ENCODE assay signal across 1 cellular context in the genomic region with DNA sequence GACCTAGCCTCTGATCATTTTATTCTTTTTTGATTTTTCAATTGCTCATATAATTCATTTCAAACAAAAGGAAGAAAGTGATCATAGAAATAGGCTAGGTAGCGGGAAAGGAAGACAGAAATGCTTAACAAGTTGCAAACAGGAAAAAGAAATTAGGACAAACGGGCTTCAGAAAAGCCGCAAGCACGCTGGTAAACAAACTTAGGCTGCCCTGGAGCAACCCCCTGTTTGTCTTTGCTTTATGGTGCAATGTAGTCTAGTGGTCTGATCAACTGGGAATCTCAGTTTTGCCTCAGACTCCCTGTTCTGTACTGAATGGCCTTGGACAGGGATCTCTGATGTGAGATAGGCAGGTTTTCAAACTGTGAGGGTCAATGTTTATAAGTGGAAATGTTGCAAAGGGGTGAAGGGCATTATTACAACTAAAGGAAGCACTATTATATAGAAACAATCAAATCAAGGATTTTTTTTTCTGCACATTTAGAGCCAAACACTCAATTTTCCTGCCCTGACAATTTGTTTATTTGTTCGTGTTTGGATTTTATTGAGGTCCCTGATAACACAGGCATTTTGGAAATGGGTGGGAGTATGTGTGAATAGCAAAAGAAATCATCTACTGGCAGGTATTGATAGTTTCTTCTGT.
TF ChIP-seq lines count a peak whose summit lies in the region.

No MANE protein-coding gene starts in this region.

TF ChIP-seq in HepG2, 621 proteins besides CTCF, POLR2A, EP300 and RAD21 (continued from another document and continues in another):
- TF ChIP-seq, protein P1, sequence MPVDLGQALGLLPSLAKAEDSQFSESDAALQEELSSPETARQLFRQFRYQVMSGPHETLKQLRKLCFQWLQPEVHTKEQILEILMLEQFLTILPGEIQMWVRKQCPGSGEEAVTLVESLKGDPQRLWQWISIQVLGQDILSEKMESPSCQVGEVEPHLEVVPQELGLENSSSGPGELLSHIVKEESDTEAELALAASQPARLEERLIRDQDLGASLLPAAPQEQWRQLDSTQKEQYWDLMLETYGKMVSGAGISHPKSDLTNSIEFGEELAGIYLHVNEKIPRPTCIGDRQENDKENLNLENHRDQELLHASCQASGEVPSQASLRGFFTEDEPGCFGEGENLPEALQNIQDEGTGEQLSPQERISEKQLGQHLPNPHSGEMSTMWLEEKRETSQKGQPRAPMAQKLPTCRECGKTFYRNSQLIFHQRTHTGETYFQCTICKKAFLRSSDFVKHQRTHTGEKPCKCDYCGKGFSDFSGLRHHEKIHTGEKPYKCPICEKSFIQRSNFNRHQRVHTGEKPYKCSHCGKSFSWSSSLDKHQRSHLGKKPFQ (CRISPR knock-in tag; IDR thresholded peaks at IDR 0.05; ENCODE audit: insufficient replicate concordance), result no peak
- TF ChIP-seq, protein P2, sequence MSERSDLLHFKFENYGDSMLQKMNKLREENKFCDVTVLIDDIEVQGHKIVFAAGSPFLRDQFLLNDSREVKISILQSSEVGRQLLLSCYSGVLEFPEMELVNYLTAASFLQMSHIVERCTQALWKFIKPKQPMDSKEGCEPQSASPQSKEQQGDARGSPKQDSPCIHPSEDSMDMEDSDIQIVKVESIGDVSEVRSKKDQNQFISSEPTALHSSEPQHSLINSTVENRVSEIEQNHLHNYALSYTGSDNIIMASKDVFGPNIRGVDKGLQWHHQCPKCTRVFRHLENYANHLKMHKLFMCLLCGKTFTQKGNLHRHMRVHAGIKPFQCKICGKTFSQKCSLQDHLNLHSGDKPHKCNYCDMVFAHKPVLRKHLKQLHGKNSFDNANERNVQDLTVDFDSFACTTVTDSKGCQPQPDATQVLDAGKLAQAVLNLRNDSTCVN (CRISPR knock-in tag; IDR thresholded peaks at IDR 0.05; ENCODE audit: borderline replicate concordance), result no peak
- TF ChIP-seq YEATS4 (CRISPR knock-in tag; IDR thresholded peaks at IDR 0.05; ENCODE audit: borderline replicate concordance) (peak; percentile 73; the same call in 1 of the 2 replicates), GPBP1L1 (CRISPR knock-in tag; IDR thresholded peaks at IDR 0.05) (no peak), BCL3 (CRISPR knock-in tag; IDR thresholded peaks at IDR 0.05) (no peak), ERF (CRISPR knock-in tag; IDR thresholded peaks at IDR 0.05) (peak; percentile 83; the same call in 1 of the 2 replicates), FOXP1 (IDR thresholded peaks at IDR 0.05) (peak; percentile 87), FOXP1 (CRISPR knock-in tag; IDR thresholded peaks at IDR 0.05) (peak; percentile 99), ZNF619 (CRISPR knock-in tag; IDR thresholded peaks at IDR 0.05) (no peak), ZNF180 (CRISPR knock-in tag; IDR thresholded peaks at IDR 0.05; ENCODE audit: borderline replicate concordance, low read depth) (no peak), RBAK (CRISPR knock-in tag; IDR thresholded peaks at IDR 0.05) (no peak), SALL1 (CRISPR knock-in tag; IDR thresholded peaks at IDR 0.05) (peak; percentile 98), ZUFSP (CRISPR knock-in tag; IDR thresholded peaks at IDR 0.05; ENCODE audit: borderline replicate concordance) (no peak), ZNF841 (CRISPR knock-in tag; IDR thresholded peaks at IDR 0.05; ENCODE audit: borderline replicate concordance) (no peak), PHF8 (CRISPR knock-in tag; IDR thresholded peaks at IDR 0.05) (no peak), XBP1 (CRISPR knock-in tag; IDR thresholded peaks at IDR 0.05) (no peak), KDM5B (CRISPR knock-in tag; IDR thresholded peaks at IDR 0.05; ENCODE audit: borderline replicate concordance) (no peak), ZNF24 (IDR thresholded peaks at IDR 0.05) (no peak), SIN3A (IDR thresholded peaks at IDR 0.05; ENCODE audit: borderline replicate concordance, low read depth, low read length) (no peak), NR2F1 (CRISPR knock-in tag; IDR thresholded peaks at IDR 0.05) (peak; percentile 86 to 87), HMGA1 (CRISPR knock-in tag; conservative IDR thresholded peaks at IDR 0.05) (no peak), THYN1 (CRISPR knock-in tag; IDR thresholded peaks at IDR 0.05; ENCODE audit: borderline replicate concordance, low read depth) (no peak), TRIM22 (IDR thresholded peaks at IDR 0.05) (no peak), FUBP1 (CRISPR knock-in tag; IDR thresholded peaks at IDR 0.05; ENCODE audit: borderline replicate concordance) (no peak), HOXA7 (CRISPR knock-in tag; IDR thresholded peaks at IDR 0.05) (no peak), KLF9 (CRISPR knock-in tag; IDR thresholded peaks at IDR 0.05; ENCODE audit: low read depth) (no peak), NONO (IDR thresholded peaks at IDR 0.05) (no peak), NONO (CRISPR knock-in tag; conservative IDR thresholded peaks at IDR 0.05) (peak; percentile 60; the same call in 1 of the 2 replicates), MTA3 (CRISPR knock-in tag; IDR thresholded peaks at IDR 0.05) (no peak), ZNF362 (CRISPR knock-in tag; IDR thresholded peaks at IDR 0.05; ENCODE audit: borderline replicate concordance) (peak; percentile 83; the same call in 1 of the 2 replicates), ZNF883 (CRISPR knock-in tag; IDR thresholded peaks at IDR 0.05; ENCODE audit: not compliant biosample characterization) (no peak), ZBTB20 (CRISPR knock-in tag; IDR thresholded peaks at IDR 0.05; ENCODE audit: borderline replicate concordance, low read depth) (peak; percentile 87; the same call in 1 of the 2 replicates), STAT5B (CRISPR knock-in tag; IDR thresholded peaks at IDR 0.05) (no peak), SCMH1 (CRISPR knock-in tag; IDR thresholded peaks at IDR 0.05; ENCODE audit: borderline replicate concordance) (no peak), SRY (CRISPR knock-in tag; IDR thresholded peaks at IDR 0.05) (no peak), PAF1 (CRISPR knock-in tag; IDR thresholded peaks at IDR 0.05) (no peak), MAFK (conservative IDR thresholded peaks at IDR 0.05 in 1 of 2, IDR thresholded peaks at IDR 0.05 in 1 of 2; ENCODE audit: low read length in 2 of 2) (peak in 1 of 2 experiments; percentile 9; a peak in 1 of 4 replicates), TFDP2 (CRISPR knock-in tag; IDR thresholded peaks at IDR 0.05) (peak; percentile 29; the same call in 1 of the 2 replicates), TMF1 (CRISPR knock-in tag; IDR thresholded peaks at IDR 0.05; ENCODE audit: low read depth) (no peak), NR3C1 (CRISPR knock-in tag; IDR thresholded peaks at IDR 0.05) (no peak), HOXA9 (CRISPR knock-in tag; IDR thresholded peaks at IDR 0.05; ENCODE audit: borderline replicate concordance) (no peak)
- TF ChIP-seq, protein P3, sequence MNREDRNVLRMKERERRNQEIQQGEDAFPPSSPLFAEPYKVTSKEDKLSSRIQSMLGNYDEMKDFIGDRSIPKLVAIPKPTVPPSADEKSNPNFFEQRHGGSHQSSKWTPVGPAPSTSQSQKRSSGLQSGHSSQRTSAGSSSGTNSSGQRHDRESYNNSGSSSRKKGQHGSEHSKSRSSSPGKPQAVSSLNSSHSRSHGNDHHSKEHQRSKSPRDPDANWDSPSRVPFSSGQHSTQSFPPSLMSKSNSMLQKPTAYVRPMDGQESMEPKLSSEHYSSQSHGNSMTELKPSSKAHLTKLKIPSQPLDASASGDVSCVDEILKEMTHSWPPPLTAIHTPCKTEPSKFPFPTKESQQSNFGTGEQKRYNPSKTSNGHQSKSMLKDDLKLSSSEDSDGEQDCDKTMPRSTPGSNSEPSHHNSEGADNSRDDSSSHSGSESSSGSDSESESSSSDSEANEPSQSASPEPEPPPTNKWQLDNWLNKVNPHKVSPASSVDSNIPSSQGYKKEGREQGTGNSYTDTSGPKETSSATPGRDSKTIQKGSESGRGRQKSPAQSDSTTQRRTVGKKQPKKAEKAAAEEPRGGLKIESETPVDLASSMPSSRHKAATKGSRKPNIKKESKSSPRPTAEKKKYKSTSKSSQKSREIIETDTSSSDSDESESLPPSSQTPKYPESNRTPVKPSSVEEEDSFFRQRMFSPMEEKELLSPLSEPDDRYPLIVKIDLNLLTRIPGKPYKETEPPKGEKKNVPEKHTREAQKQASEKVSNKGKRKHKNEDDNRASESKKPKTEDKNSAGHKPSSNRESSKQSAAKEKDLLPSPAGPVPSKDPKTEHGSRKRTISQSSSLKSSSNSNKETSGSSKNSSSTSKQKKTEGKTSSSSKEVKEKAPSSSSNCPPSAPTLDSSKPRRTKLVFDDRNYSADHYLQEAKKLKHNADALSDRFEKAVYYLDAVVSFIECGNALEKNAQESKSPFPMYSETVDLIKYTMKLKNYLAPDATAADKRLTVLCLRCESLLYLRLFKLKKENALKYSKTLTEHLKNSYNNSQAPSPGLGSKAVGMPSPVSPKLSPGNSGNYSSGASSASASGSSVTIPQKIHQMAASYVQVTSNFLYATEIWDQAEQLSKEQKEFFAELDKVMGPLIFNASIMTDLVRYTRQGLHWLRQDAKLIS (CRISPR knock-in tag; IDR thresholded peaks at IDR 0.05), result no peak
